21 cellular contexts compared by ENCODE assay signal in genomic region chr5:167284491-167284890, GRCh38.
A peak's percentile ranks its signal among the peaks of the same experiment; 100 is the strongest.
DNase-seq lines count a peak whose midpoint lies in the region; ATAC-seq and TF ChIP-seq lines count a peak whose summit lies in the region.
"Had no signal": no experiment of that assay in that cellular context is flagged by ENCODE, and none has a peak within 500 bp of the region (broad histone marks: within the 10 kb centered on the region; RNA-seq: fewer than 3 reads in every experiment).

No MANE protein-coding gene starts in this region.

- peak; percentile 29 for DNase-seq in AG04450 (ENCODE audit: low read depth, low spot score)
- peak; percentile 2 for DNase-seq in HCEC 1CT
- peak; percentile 62 for DNase-seq in astrocyte of the hippocampus (ENCODE audit: low read depth, low spot score)
- peak; percentile 10 to 35 for DNase-seq in foreskin keratinocyte
- DNase-seq in stimulated activated CD4-positive, alpha-beta T cell treated with anti-CD3 and anti-CD28 coated beads, Interleukin-12 subunit alpha, Interleukin-12 subunit beta, amount 100 ng/mL, for 4 hours, result no peak
- no peak for DNase-seq in activated CD4-positive, alpha-beta T cell treated with anti-CD3 and anti-CD28 coated beads, Interleukin-2, amount 50 U/mL, for 48 hours
- no peak for DNase-seq in GM13977 (ENCODE audit: low spot score)
- DNase-seq: activated CD4-positive, alpha-beta T cell treated with anti-CD3 and anti-CD28 coated beads, Interleukin-2, amount 50 U/mL, for 1 hour; activated CD8-positive, alpha-beta memory T cell treated with anti-CD3 and anti-CD28 coated beads, Interleukin-2, amount 50 U/mL, for 48 hours; activated effector memory CD4-positive, alpha-beta T cell treated with anti-CD3 and anti-CD28 coated beads, Interleukin-2, amount 50 U/mL, for 16 hours; amniotic stem cell; left ventricle myocardium inferior; NCI-H1092; NCI-H2107; NCI-H524 treated with DMSO at 0.1 percent for 48 hours; small intestine; stimulated activated CD4-positive, alpha-beta T cell treated with anti-CD3 and anti-CD28 coated beads, Interleukin-4, amount 100 ng/mL, for 4 hours; T-cell had no signal

- H3K27ac ChIP-seq in AG04450 (ENCODE audit: low read depth, low read length) (peak overlapping the region; percentile 13), foreskin keratinocyte (no peak overlapping the region)
- H3K27ac ChIP-seq: A549, KMS-11, left ventricle myocardium inferior had no signal

- ATAC-seq in foreskin keratinocyte (peak; percentile 87), HG02840 (IDR thresholded peaks at IDR 0.05; ENCODE audit: low FRiP score, unreplicated experiment) (no peak)
- ATAC-seq: T-cell had no signal

- POLR2A ChIA-PET in AG04450 (lab: Yijun Ruan, JAX), result no interaction called here

- in situ Hi-C loops in GM13977 (cut with MboI; ENCODE audit: low pct_unique_long_range_greater_than_20kb, low sequenced_read_pairs, unreplicated experiment), result no loop called here

- no peak overlapping the region for H3K4me3 ChIP-seq in AG04450 (ENCODE audit: low read depth, low read length)
- H3K4me3 ChIP-seq: A549, left ventricle myocardium inferior had no signal

- CTCF ChIA-PET in AG04450 (lab: Charles Lee), result no interaction called here

- H3K27me3 ChIP-seq in AG04450 (ENCODE audit: control insufficient read depth, insufficient read depth, low read length) (no peaks in the 10 kb centered on the region), foreskin keratinocyte (no peaks in the 10 kb centered on the region)

- H3K9me3 ChIP-seq in AG04450 (ENCODE audit: control insufficient read depth, insufficient read depth, low read length), result no peaks in the 10 kb centered on the region
- H3K9me3 ChIP-seq: A549, left ventricle myocardium inferior had no signal

- no peaks in the 10 kb centered on the region for H3K4me1 ChIP-seq in foreskin keratinocyte
- H3K4me1 ChIP-seq: A549, left ventricle myocardium inferior had no signal

- no peak for TF ChIP-seq CTCF in AG04450 (IDR thresholded peaks at IDR 0.05; ENCODE audit: low read depth, low read length)
- TF ChIP-seq CTCF in foreskin keratinocyte (conservative IDR thresholded peaks at IDR 0.05), result no peak
- TF ChIP-seq CTCF in GM13977 (IDR thresholded peaks at IDR 0.05; ENCODE audit: extremely low read depth, insufficient read depth, missing control alignments), result no peak

Comparison
In these comparisons a context has a peak if more than half of its experiments do, and no peak if none do; other contexts are left out.
1. DNase-seq: peak in AG04450 (single experiment), HCEC 1CT (single experiment), astrocyte of the hippocampus (single experiment) and foreskin keratinocyte (2 of 2); none in stimulated activated CD4-positive, alpha-beta T cell treated with anti-CD3 and anti-CD28 coated beads, Interleukin-12 subunit alpha, Interleukin-12 subunit beta, amount 100 ng/mL, for 4 hours (single experiment), activated CD4-positive, alpha-beta T cell treated with anti-CD3 and anti-CD28 coated beads, Interleukin-2, amount 50 U/mL, for 48 hours (0 of 2) and GM13977 (single experiment).